Comparison of ENCODE assay signal across 1 cellular context in genomic region chr5:179550511-179551342, GRCh38.
TF ChIP-seq lines count a peak whose summit lies in the region.

TSS of gene RUFY1 (plus strand) at chr5:179550554. CDS start at chr5:179550570, 16 bp downstream.

TF ChIP-seq in HepG2, 621 proteins besides CTCF, POLR2A, EP300 and RAD21 (continued from another document and continues in another):
- TF ChIP-seq HNF1A (IDR thresholded peaks at IDR 0.05; ENCODE audit: low read depth) = no peak
- 0 out of 2 replicates have a peak, but pooled peaks have one; percentile 15 for TF ChIP-seq HNF1A (CRISPR knock-in tag; IDR thresholded peaks at IDR 0.05; ENCODE audit: borderline replicate concordance)
- TF ChIP-seq AKAP8 (CRISPR knock-in tag; IDR thresholded peaks at IDR 0.05) = 0 out of 2 replicates have a peak, but pooled peaks have one; percentile 5
- peak; percentile 67 for TF ChIP-seq ZNF142 (CRISPR knock-in tag; IDR thresholded peaks at IDR 0.05)
- TF ChIP-seq NCOA2 (CRISPR knock-in tag; IDR thresholded peaks at IDR 0.05) = no peak
- TF ChIP-seq ZNF746 (CRISPR knock-in tag; IDR thresholded peaks at IDR 0.05) = peak; percentile 85; the same call in 1 of the 2 replicates
- no peak for TF ChIP-seq ZFP90 (CRISPR knock-in tag; IDR thresholded peaks at IDR 0.05; ENCODE audit: borderline replicate concordance)
- TF ChIP-seq ZNF570 (CRISPR knock-in tag; IDR thresholded peaks at IDR 0.05; ENCODE audit: borderline replicate concordance) = no peak
- 0 out of 2 replicates have a peak, but pooled peaks have one; percentile 31 for TF ChIP-seq ZMAT3 (CRISPR knock-in tag; conservative IDR thresholded peaks at IDR 0.05)
- TF ChIP-seq LCORL (IDR thresholded peaks at IDR 0.05) = no peak
- TF ChIP-seq LCORL (CRISPR knock-in tag; IDR thresholded peaks at IDR 0.05) = no peak
- TF ChIP-seq FOXO1 (CRISPR knock-in tag; IDR thresholded peaks at IDR 0.05) = 0 out of 2 replicates have a peak, but pooled peaks have one; percentile 23
- peak; percentile 92 for TF ChIP-seq POLR2G (IDR thresholded peaks at IDR 0.05; ENCODE audit: low read depth, low read length)
- TF ChIP-seq ZFP82 (CRISPR knock-in tag; IDR thresholded peaks at IDR 0.05; ENCODE audit: borderline replicate concordance) = no peak
- peak; percentile 40; the same call in 1 of the 2 replicates for TF ChIP-seq KMT2A (CRISPR knock-in tag; IDR thresholded peaks at IDR 0.05)
- TF ChIP-seq ZFY (CRISPR knock-in tag; IDR thresholded peaks at IDR 0.05) = peak; percentile 83
- TF ChIP-seq TFAP4 (IDR thresholded peaks at IDR 0.05; ENCODE audit: borderline replicate concordance, low read depth) = peak; percentile 15; the same call in 1 of the 2 replicates
- no peak for TF ChIP-seq ZNF790 (CRISPR knock-in tag; IDR thresholded peaks at IDR 0.05; ENCODE audit: borderline replicate concordance)
- TF ChIP-seq NR2F6 (IDR thresholded peaks at IDR 0.05) = no peak
- TF ChIP-seq NR2F6 (CRISPR knock-in tag; IDR thresholded peaks at IDR 0.05) = 0 out of 2 replicates have a peak, but pooled peaks have one; percentile 16
- TF ChIP-seq RFXAP (CRISPR knock-in tag; IDR thresholded peaks at IDR 0.05; ENCODE audit: borderline replicate concordance) = 0 out of 2 replicates have a peak, but pooled peaks have one; percentile 19
- TF ChIP-seq MIER3 (CRISPR knock-in tag; IDR thresholded peaks at IDR 0.05; ENCODE audit: borderline replicate concordance) = no peak
- 0 out of 2 replicates have a peak, but pooled peaks have one; percentile 20 for TF ChIP-seq NR2C2 (CRISPR knock-in tag; IDR thresholded peaks at IDR 0.05; ENCODE audit: borderline replicate concordance)
- 0 out of 2 replicates have a peak, but pooled peaks have one; percentile 47 for TF ChIP-seq NR2F2 (IDR thresholded peaks at IDR 0.05; ENCODE audit: borderline replicate concordance, low read depth)
- no peak for TF ChIP-seq STAT6 (CRISPR knock-in tag; IDR thresholded peaks at IDR 0.05; ENCODE audit: borderline replicate concordance)
- no peak for TF ChIP-seq ZBTB4 (CRISPR knock-in tag; IDR thresholded peaks at IDR 0.05; ENCODE audit: borderline replicate concordance)
- TF ChIP-seq ZNF20 (CRISPR knock-in tag; IDR thresholded peaks at IDR 0.05) = no peak
- TF ChIP-seq ZNF644 (CRISPR knock-in tag; IDR thresholded peaks at IDR 0.05; ENCODE audit: low read depth) = no peak
- no peak for TF ChIP-seq CAMTA2 (CRISPR knock-in tag; IDR thresholded peaks at IDR 0.05; ENCODE audit: borderline replicate concordance)
- TF ChIP-seq ZFP62 (CRISPR knock-in tag; IDR thresholded peaks at IDR 0.05) = no peak
- peak; percentile 74; the same call in 1 of the 2 replicates for TF ChIP-seq ZBTB26 (CRISPR knock-in tag; IDR thresholded peaks at IDR 0.05; ENCODE audit: borderline replicate concordance)
- no peak for TF ChIP-seq ZBTB37 (CRISPR knock-in tag; IDR thresholded peaks at IDR 0.05)
- 0 out of 2 replicates have a peak, but pooled peaks have one; percentile 43 for TF ChIP-seq ZNF772 (CRISPR knock-in tag; IDR thresholded peaks at IDR 0.05)
- peak; percentile 44; the same call in 1 of the 2 replicates for TF ChIP-seq ZNF773 (CRISPR knock-in tag; IDR thresholded peaks at IDR 0.05; ENCODE audit: borderline replicate concordance)
- no peak for TF ChIP-seq RARA (CRISPR knock-in tag; IDR thresholded peaks at IDR 0.05)
